In the genomic region with DNA sequence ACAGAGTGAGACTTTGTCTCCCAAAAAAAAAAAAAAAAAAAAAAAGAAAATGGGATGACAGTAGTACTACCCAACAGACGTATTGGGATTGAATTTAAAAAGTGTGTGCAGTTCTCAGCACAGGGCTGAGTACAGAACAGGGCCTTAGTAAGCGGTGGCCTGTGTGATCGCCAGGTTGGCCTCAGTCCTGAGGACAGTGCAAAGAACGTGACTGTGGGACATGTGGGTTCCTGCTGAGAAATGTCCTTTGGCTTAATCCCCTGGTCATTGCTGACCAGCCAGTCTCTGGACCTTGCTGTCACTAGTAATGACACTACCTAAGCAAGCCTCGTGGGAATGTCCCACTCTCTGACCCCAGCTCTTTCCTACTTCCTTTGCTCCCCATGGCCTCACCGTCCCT, we compare ENCODE assay signal across 24 cellular contexts. TPM values are rescaled to one million over a fixed set of nuclear protein-coding genes. Genes with fewer than 3 reads are reported as not detected.
"Had no signal": no experiment of that assay in that cellular context is flagged by ENCODE, and none has a peak within 500 bp of the region (broad histone marks: within the 10 kb centered on the region; RNA-seq: fewer than 3 reads in every experiment).

No MANE protein-coding gene starts in this region.

- H3K9me3 Mint-ChIP-seq: dendritic cell treated with granulocyte-macrophage colony-stimulating factor and Interleukin-4, amounts not matched to agents 40 ng/mL and 50 ng/mL, for 4 days; naive thymus-derived CD8-positive, alpha-beta T cell; stimulated activated naive CD8-positive, alpha-beta T cell treated with anti-CD3 and anti-CD28 coated beads, Interleukin-15, amount 100 ng/mL, for 72 hours had no signal

- ATAC-seq: left ventricle myocardium superior; naive thymus-derived CD8-positive, alpha-beta T cell; pancreas; sciatic nerve; stimulated activated naive CD8-positive, alpha-beta T cell treated with anti-CD3 and anti-CD28 coated beads, Interleukin-15, amount 100 ng/mL, for 72 hours had no signal

- H3K27me3 Mint-ChIP-seq: dendritic cell treated with granulocyte-macrophage colony-stimulating factor and Interleukin-4, amounts not matched to agents 40 ng/mL and 50 ng/mL, for 4 days; naive thymus-derived CD8-positive, alpha-beta T cell; stimulated activated naive CD8-positive, alpha-beta T cell treated with anti-CD3 and anti-CD28 coated beads, Interleukin-15, amount 100 ng/mL, for 72 hours had no signal

- FAIRE-seq: keratinocyte, pancreas had no signal

- DNase-seq: colonic mucosa; effector CD8-positive, alpha-beta T cell; erythroblast; esophagus squamous epithelium; foreskin melanocyte; lower lobe of right lung; naive thymus-derived CD8-positive, alpha-beta T cell; occipital lobe; stimulated activated CD4-positive, alpha-beta T cell treated with anti-CD3 and anti-CD28 coated beads, Interleukin-12 subunit alpha, Interleukin-12 subunit beta, amount 100 ng/mL, for 4 hours; stimulated activated CD4-positive, alpha-beta T cell treated with anti-CD3 and anti-CD28 coated beads, Interleukin-1b, Interleukin-23, amount 100 ng/mL, for 48 hours; stimulated activated CD4-positive, alpha-beta T cell treated with anti-CD3 and anti-CD28 coated beads, Interleukin-4, amount 100 ng/mL, for 1 hour; stimulated activated CD8-positive, alpha-beta memory T cell treated with anti-CD3 and anti-CD28 coated beads, Interleukin-4, amount 100 ng/mL, for 48 hours; stimulated activated naive CD4-positive, alpha-beta T cell; stimulated activated naive CD8-positive, alpha-beta T cell treated with anti-CD3 and anti-CD28 coated beads, Interleukin-15, amount 100 ng/mL, for 72 hours; transverse colon had no signal

- H3K9me3 ChIP-seq: colonic mucosa, esophagus squamous epithelium, lower lobe of right lung, pancreas, right atrium auricular region, suprapubic skin, transverse colon, vagina had no signal

- H3K27ac Mint-ChIP-seq: dendritic cell treated with granulocyte-macrophage colony-stimulating factor and Interleukin-4, amounts not matched to agents 40 ng/mL and 50 ng/mL, for 4 days had no signal

- H3K4me3 ChIP-seq: colonic mucosa, esophagus squamous epithelium, lower lobe of right lung, pancreas, right atrium auricular region, smooth muscle cell, suprapubic skin, transverse colon, vagina had no signal

- H3K27me3 ChIP-seq: colonic mucosa, esophagus squamous epithelium, pancreas, right atrium auricular region, suprapubic skin, transverse colon, vagina had no signal

- H3K4me3 Mint-ChIP-seq: dendritic cell treated with granulocyte-macrophage colony-stimulating factor and Interleukin-4, amounts not matched to agents 40 ng/mL and 50 ng/mL, for 4 days; naive thymus-derived CD8-positive, alpha-beta T cell; stimulated activated naive CD8-positive, alpha-beta T cell treated with anti-CD3 and anti-CD28 coated beads, Interleukin-15, amount 100 ng/mL, for 72 hours had no signal

- H3K4me1 ChIP-seq: colonic mucosa, esophagus squamous epithelium, lower lobe of right lung, right atrium auricular region, suprapubic skin, transverse colon, vagina had no signal

- H3K27ac ChIP-seq: colonic mucosa, esophagus squamous epithelium, lower lobe of right lung, pancreas, right atrium auricular region, suprapubic skin, transverse colon, vagina had no signal

RNA-seq across cellular contexts. Expression of a gene that starts 17.7 kb away (rescaled TPM):
- total RNA-seq: occipital lobe had no signal
